21 cellular contexts compared by ENCODE assay signal in the genomic region with DNA sequence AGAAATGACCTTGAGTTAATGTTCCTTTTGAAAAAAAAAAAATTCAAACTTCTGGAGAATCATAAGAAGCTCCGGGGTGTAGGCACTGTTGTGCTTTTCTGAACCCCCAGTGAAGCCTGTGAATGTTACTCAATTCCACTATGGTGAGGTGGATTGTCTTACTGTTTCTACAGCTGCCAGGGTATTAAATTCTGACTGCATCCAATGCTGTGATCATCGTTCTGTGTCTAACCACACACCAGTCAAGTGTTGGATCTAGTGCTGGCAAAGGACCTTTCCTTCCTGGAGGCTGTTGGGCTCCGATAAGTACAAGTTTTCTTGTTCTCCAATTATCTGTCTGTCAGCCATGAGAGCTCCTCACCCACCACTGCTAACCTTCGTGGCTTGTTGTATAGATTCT.
DNase-seq lines count a peak whose midpoint lies in the region; TF ChIP-seq lines count a peak whose summit lies in the region.
"Had no signal": no experiment of that assay in that cellular context is flagged by ENCODE, and none has a peak within 500 bp of the region (broad histone marks: within the 10 kb centered on the region; RNA-seq: fewer than 3 reads in every experiment).

No MANE protein-coding gene starts in this region.

- H3K27ac ChIP-seq in uterus: no peak overlapping the region
- H3K27ac ChIP-seq: esophagus muscularis mucosa, ovary, PC-9, SK-N-MC had no signal

- H3K27me3 ChIP-seq in uterus: no peaks in the 10 kb centered on the region
- H3K27me3 ChIP-seq: esophagus muscularis mucosa, ovary had no signal

- no peaks in the 10 kb centered on the region for H3K9me3 ChIP-seq in uterus
- H3K9me3 ChIP-seq: esophagus muscularis mucosa, ovary had no signal

- intact Hi-C loops in uterus (cut with DNase I; ENCODE audit: low total_unique reads): no loop called here

- peaks cover 0 to 2% of the 10 kb centered on the region in 2 donors for H3K36me3 ChIP-seq in uterus
- H3K36me3 ChIP-seq: esophagus muscularis mucosa, ovary had no signal

- DNase-seq in DMS53 treated with DMSO at 0.1 percent for 48 hours (lab: John Stamatoyannopoulos, UW; ENCODE audit: unreplicated experiment) (peak; percentile 65), NCI-H2107 (lab: John Stamatoyannopoulos, UW) (peak; percentile 45), SHP77 (lab: John Stamatoyannopoulos, UW) (peak; percentile 89 to 91), myocyte (ENCODE audit: low read depth) (peak; percentile 96), uterus (no peak)
- no peak for DNase-seq in activated CD4-positive, alpha-beta T cell treated with anti-CD3 and anti-CD28 coated beads for 1 hour
- DNase-seq in NK-92 treated with Interleukin-12 subunit alpha and Interleukin-12 subunit beta, amount 100 ng/mL, for 24 hours (lab: John Stamatoyannopoulos, UW): no peak
- no peak for DNase-seq in activated CD4-positive, CD25-positive, alpha-beta regulatory T cell treated with anti-CD3 and anti-CD28 coated beads, Interleukin-2, amount 50 U/mL, for 72 hours
- DNase-seq: activated CD4-positive, alpha-beta T cell treated with anti-CD3 and anti-CD28 coated beads, Interleukin-2, amount 10 ng/mL, durations not matched to agents 7 days and 5 days; activated CD8-positive, alpha-beta memory T cell treated with anti-CD3 and anti-CD28 coated beads, Interleukin-2, amount 50 U/mL, for 48 hours; activated gamma-delta T cell treated with Interleukin-2 at 50 U/mL for 16 hours; anterior cingulate cortex; CD4-positive, alpha-beta memory T cell; glutamatergic neuron; MM.1S; NCI-H2227 treated with DMSO at 0.1 percent for 48 hours; ovary; PC-9; stimulated activated CD4-positive, alpha-beta T cell treated with anti-CD3 and anti-CD28 coated beads, Interleukin-1b, Interleukin-23, amount 100 ng/mL, for 48 hours had no signal

- no peak overlapping the region for H3K4me3 ChIP-seq in uterus
- H3K4me3 ChIP-seq: esophagus muscularis mucosa, ovary, PC-9, SK-N-MC had no signal

- TF ChIP-seq POLR2A in uterus (IDR thresholded peaks at IDR 0.05): no peak

- H3K4me1 ChIP-seq in uterus: no peaks in the 10 kb centered on the region

- no peak for TF ChIP-seq CTCF in uterus (IDR thresholded peaks at IDR 0.05)

Comparison
In these comparisons a context has a peak if more than half of its experiments do, and no peak if none do; other contexts are left out.
1. DNase-seq: peak in DMS53 treated with DMSO at 0.1 percent for 48 hours (single experiment), NCI-H2107 (single experiment), SHP77 (2 of 2) and myocyte (single experiment); none in activated CD4-positive, alpha-beta T cell treated with anti-CD3 and anti-CD28 coated beads for 1 hour (single experiment), NK-92 treated with Interleukin-12 subunit alpha and Interleukin-12 subunit beta, amount 100 ng/mL, for 24 hours (single experiment), uterus (0 of 2) and activated CD4-positive, CD25-positive, alpha-beta regulatory T cell treated with anti-CD3 and anti-CD28 coated beads, Interleukin-2, amount 50 U/mL, for 72 hours (single experiment).